In genomic region chr12:112419269-112420133, GRCh38 we compare ENCODE assay signal across 8 cellular contexts. TPM values are rescaled to one million over a fixed set of nuclear protein-coding genes. Genes with fewer than 3 reads are reported as not detected.
DNase-seq lines count a peak whose midpoint lies in the region; ATAC-seq and TF ChIP-seq lines count a peak whose summit lies in the region.

No MANE protein-coding gene starts in this region.

- peak; percentile 5 to 17 for DNase-seq in stimulated activated CD8-positive, alpha-beta memory T cell treated with anti-CD3 and anti-CD28 coated beads, Interleukin-4, amount 100 ng/mL, for 1 hour (ENCODE audit: low read depth in 2 of 2, low spot score in 1 of 2)
- DNase-seq in stimulated activated CD8-positive, alpha-beta memory T cell treated with anti-CD3 and anti-CD28 coated beads, Interleukin-4, amount 100 ng/mL, for 48 hours = no peak
- DNase-seq in SK-MEL-5 (ENCODE audit: low read depth, low spot score) = peak; percentile 62
- DNase-seq in dermis microvascular lymphatic vessel endothelial cell (ENCODE audit: low read depth in 2 of 2) = peak; percentile 56 to 68
- DNase-seq in lung (ENCODE audit: low spot score) = peak; percentile 74
- peak; percentile 43 for DNase-seq in thoracic aorta (ENCODE audit: low spot score)
- no peak for DNase-seq in NCI-H1694 treated with DMSO at 0.1 percent for 48 hours (lab: John Stamatoyannopoulos, UW)

- ATAC-seq in HG03159 (IDR thresholded peaks at IDR 0.05; ENCODE audit: unreplicated experiment) (peak; percentile 47), lung (ENCODE audit: insufficient read depth, low FRiP score) (peak; percentile 77), thoracic aorta (ENCODE audit: insufficient number of reproducible peaks, low FRiP score, low read depth) (peak; percentile 97)

- H3K9me3 ChIP-seq in lung (ENCODE audit: control insufficient read depth in 2 of 2, insufficient read depth in 1 of 2, low read length in 1 of 2) (no peaks in the 10 kb centered on the region), thoracic aorta (no peaks in the 10 kb centered on the region)

- peak overlapping the region; percentile 98 to 100 for H3K27ac ChIP-seq in lung (ENCODE audit: low read depth in 1 of 2, low read length in 1 of 2)
- peak overlapping the region; percentile 100 for H3K27ac ChIP-seq in thoracic aorta

- TF ChIP-seq CTCF in lung (IDR thresholded peaks at IDR 0.05; ENCODE audit: control extremely low read depth, extremely low read depth) (no peak), thoracic aorta (IDR thresholded peaks at IDR 0.05) (peak; percentile 16)

- H3K4me3 ChIP-seq in lung (peak overlapping the region; percentile 71), thoracic aorta (peak overlapping the region; percentile 90)

- 4% methylated on average over 25 to 34 of the region's 34 CpGs for WGBS in lung, 2 donors

- H3K27me3 ChIP-seq in lung (ENCODE audit: control insufficient read depth, insufficient read depth) = no peaks in the 10 kb centered on the region
- H3K27me3 ChIP-seq in thoracic aorta (replicated peaks; ENCODE audit: insufficient read depth) = no peaks in the 10 kb centered on the region

- in situ Hi-C loops in SK-MEL-5 (cut with HindIII; ENCODE audit: low pct_unique_long_range_greater_than_20kb, low sequenced_read_pairs) = no loop called here

- H3K4me1 ChIP-seq in lung (ENCODE audit: control insufficient read depth in 2 of 2, insufficient read depth in 2 of 2, low read length in 2 of 2) (peaks cover 2 to 16% of the 10 kb centered on the region in 2 donors), thoracic aorta (ENCODE audit: control insufficient read depth in 1 of 2, low read depth in 2 of 2) (peaks cover 27 to 58% of the 10 kb centered on the region in 2 donors)

- H3K36me3 ChIP-seq in lung (ENCODE audit: control insufficient read depth in 2 of 2, insufficient read depth in 2 of 2, low read length in 2 of 2) (no peaks in the 10 kb centered on the region), thoracic aorta (no peaks in the 10 kb centered on the region)

RNA-seq across cellular contexts. Expression of gene PTPN11, which starts 0.8 kb away (rescaled TPM):
- total RNA-seq in SK-MEL-5 (2014; rRNA removed; shearing (Covaris generic)) = 78.2 and 82.2 TPM in 2 replicates
- polyA plus RNA-seq in SK-MEL-5 (2015; cell fraction: cytosol; rRNA removed) = 81.0 and 102 TPM in 2 replicates
- 30.7 and 31.1 TPM in 2 replicates for polyA plus RNA-seq in SK-MEL-5 (2015; cell fraction: nucleus; rRNA removed)
- total RNA-seq in dermis microvascular lymphatic vessel endothelial cell = 60.1 and 60.6 TPM in 2 replicates
- 100 to 1,000 TPM in 1 of 2 donors, 10 to 100 TPM in 1; 48.0 to 101 TPM for total RNA-seq in lung
- polyA plus RNA-seq in lung = 10 to 100 TPM; 23.3 to 40.7 TPM
- total RNA-seq in thoracic aorta = 100 to 1,000 TPM in 1 of 2 donors, 10 to 100 TPM in 1; 98.6 to 126 TPM

RNA-seq across cellular contexts. Expression of gene RPL6, which starts 10.1 kb away (rescaled TPM):
- 2,764 and 3,025 TPM in 2 replicates for total RNA-seq in SK-MEL-5 (2014; rRNA removed; shearing (Covaris generic))
- 1,613 and 1,701 TPM in 2 replicates for polyA plus RNA-seq in SK-MEL-5 (2015; cell fraction: cytosol; rRNA removed)
- polyA plus RNA-seq in SK-MEL-5 (2015; cell fraction: nucleus; rRNA removed) = 703 and 852 TPM in 2 replicates
- 482 and 571 TPM in 2 replicates for total RNA-seq in dermis microvascular lymphatic vessel endothelial cell
- total RNA-seq in lung = 1,000 to 10,000 TPM; 1,004 to 1,042 TPM
- 1,000 to 10,000 TPM; 1,445 to 2,870 TPM for polyA plus RNA-seq in lung
- total RNA-seq in thoracic aorta = 100 to 1,000 TPM; 544 to 908 TPM

RNA-seq across cellular contexts. Expression of gene HECTD4, which starts 37.3 kb away (rescaled TPM):
- total RNA-seq in SK-MEL-5 (2014; rRNA removed; shearing (Covaris generic)) = 8.4 and 9.4 TPM in 2 replicates
- polyA plus RNA-seq in SK-MEL-5 (2015; cell fraction: cytosol; rRNA removed) = 18.5 and 18.9 TPM in 2 replicates
- 29.2 and 42.4 TPM in 2 replicates for polyA plus RNA-seq in SK-MEL-5 (2015; cell fraction: nucleus; rRNA removed)
- total RNA-seq in dermis microvascular lymphatic vessel endothelial cell (11.2 and 15.9 TPM in 2 replicates), lung (10 to 100 TPM; 52.3 to 96.5 TPM), thoracic aorta (10 to 100 TPM; 54.2 to 75.4 TPM)
- 10 to 100 TPM in 1 of 2 donors, 1 to 10 TPM in 1; 4.5 to 19.1 TPM for polyA plus RNA-seq in lung

Comparison
In these comparisons a context has a peak if more than half of its experiments do, and no peak if none do; other contexts are left out.
1. DNase-seq: peak in stimulated activated CD8-positive, alpha-beta memory T cell treated with anti-CD3 and anti-CD28 coated beads, Interleukin-4, amount 100 ng/mL, for 1 hour (2 of 2), SK-MEL-5 (single experiment), dermis microvascular lymphatic vessel endothelial cell (2 of 2), lung (single experiment) and thoracic aorta (single experiment); none in stimulated activated CD8-positive, alpha-beta memory T cell treated with anti-CD3 and anti-CD28 coated beads, Interleukin-4, amount 100 ng/mL, for 48 hours (single experiment) and NCI-H1694 treated with DMSO at 0.1 percent for 48 hours (single experiment).
2. ATAC-seq: peak in every context shown above with its lines; median percentile 97 in thoracic aorta; 77 in lung; 47 in HG03159.